29 cellular contexts compared by ENCODE assay signal in genomic region chr1:11184973-11185372, GRCh38. TPM values are rescaled to one million over a fixed set of nuclear protein-coding genes. Genes with fewer than 3 reads are reported as not detected.
"Had no signal": no experiment of that assay in that cellular context is flagged by ENCODE, and none has a peak within 500 bp of the region (broad histone marks: within the 10 kb centered on the region; RNA-seq: fewer than 3 reads in every experiment).

No MANE protein-coding gene starts in this region.

- H3K4me3 ChIP-seq: coronary artery, dorsolateral prefrontal cortex, heart right ventricle, left ventricle myocardium inferior, psoas muscle, stomach, thyroid gland, upper lobe of right lung had no signal

- H3K27ac Mint-ChIP-seq: activated naive CD8-positive, alpha-beta T cell; nephron progenitor cell; stimulated activated naive B cell treated with anti-CD40 and anti-IgM and Interleukin-4, amounts not matched to agents 10 μg/mL and 1 μg/mL and 100 μg/mL, for 72 hours; T-helper 2 cell treated with Interferon-gamma antibody and Interleukin-4, amounts not matched to agents 5 μg/mL and 100 μg/mL, for 36 hours had no signal

- H3K36me3 ChIP-seq: thyroid gland had no signal

- H3K4me1 Mint-ChIP-seq: naive B cell; stimulated activated naive B cell treated with anti-CD40 and anti-IgM and Interleukin-4, amounts not matched to agents 10 μg/mL and 1 μg/mL and 100 μg/mL, for 72 hours had no signal

- H3K4me3 Mint-ChIP-seq: activated naive CD8-positive, alpha-beta T cell; naive B cell; nephron progenitor cell; stimulated activated naive B cell treated with anti-CD40 and anti-IgM and Interleukin-4, amounts not matched to agents 10 μg/mL and 1 μg/mL and 100 μg/mL, for 72 hours; T-helper 2 cell treated with Interferon-gamma antibody and Interleukin-4, amounts not matched to agents 5 μg/mL and 100 μg/mL, for 36 hours had no signal

- H3K9me3 ChIP-seq: heart right ventricle, left ventricle myocardium inferior, neutrophil, psoas muscle, stomach, thyroid gland, upper lobe of right lung had no signal

- H3K27ac ChIP-seq: coronary artery, heart right ventricle, left ventricle myocardium inferior, neutrophil, psoas muscle, stomach, thyroid gland, upper lobe of right lung had no signal

- H3K4me1 ChIP-seq: upper lobe of right lung had no signal

- H3K27me3 Mint-ChIP-seq: activated naive CD8-positive, alpha-beta T cell; naive B cell; stimulated activated naive B cell treated with anti-CD40 and anti-IgM and Interleukin-4, amounts not matched to agents 10 μg/mL and 1 μg/mL and 100 μg/mL, for 72 hours had no signal

- H3K36me3 Mint-ChIP-seq: naive B cell had no signal

- ATAC-seq: stimulated activated naive B cell treated with anti-CD40 and anti-IgM and Interleukin-4, amounts not matched to agents 10 μg/mL and 1 μg/mL and 100 μg/mL, for 72 hours; upper lobe of right lung had no signal

- DNase-seq: activated CD4-positive, alpha-beta T cell treated with anti-CD3 and anti-CD28 coated beads for 4 hours; activated CD4-positive, alpha-beta T cell treated with anti-CD3 and anti-CD28 coated beads, Interleukin-2, amount 50 U/mL, for 4 hours; activated CD4-positive, CD25-positive, alpha-beta regulatory T cell; activated effector memory CD4-positive, alpha-beta T cell treated with Interleukin-2 at 50 U/mL for 16 hours; activated naive CD4-positive, alpha-beta T cell treated with Interleukin-2 at 50 U/mL for 16 hours; activated T-cell treated with anti-CD3 and anti-CD28 coated beads for 4 hours; dorsolateral prefrontal cortex; effector memory CD4-positive, alpha-beta T cell; foreskin fibroblast; heart right ventricle; kidney glomerular epithelial cell; left ventricle myocardium inferior; naive B cell; nephron progenitor cell; psoas muscle; small intestine; stimulated activated CD4-positive, alpha-beta T cell treated with anti-CD3 and anti-CD28 coated beads, Interleukin-4, amount 100 ng/mL, for 24 hours; stimulated activated naive B cell treated with anti-CD40 and anti-IgM and Interleukin-4, amounts not matched to agents 10 μg/mL and 1 μg/mL and 100 μg/mL, for 72 hours; stomach; T-helper 1 cell; thyroid gland; upper lobe of right lung had no signal

- H3K9me3 Mint-ChIP-seq: naive B cell; nephron progenitor cell; stimulated activated naive B cell treated with anti-CD40 and anti-IgM and Interleukin-4, amounts not matched to agents 10 μg/mL and 1 μg/mL and 100 μg/mL, for 72 hours; T-helper 2 cell treated with Interferon-gamma antibody and Interleukin-4, amounts not matched to agents 5 μg/mL and 100 μg/mL, for 36 hours had no signal

- H3K27me3 ChIP-seq: dorsolateral prefrontal cortex, heart right ventricle, neutrophil, stomach, thyroid gland, upper lobe of right lung had no signal

RNA-seq across cellular contexts. Expression of gene ANGPTL7, which starts 4.2 kb away (rescaled TPM):
- total RNA-seq: endothelial cell of umbilical vein, lung microvascular endothelial cell, osteocyte had no signal
- polyA plus RNA-seq: endothelial cell of umbilical vein had no signal
